In the genomic region with DNA sequence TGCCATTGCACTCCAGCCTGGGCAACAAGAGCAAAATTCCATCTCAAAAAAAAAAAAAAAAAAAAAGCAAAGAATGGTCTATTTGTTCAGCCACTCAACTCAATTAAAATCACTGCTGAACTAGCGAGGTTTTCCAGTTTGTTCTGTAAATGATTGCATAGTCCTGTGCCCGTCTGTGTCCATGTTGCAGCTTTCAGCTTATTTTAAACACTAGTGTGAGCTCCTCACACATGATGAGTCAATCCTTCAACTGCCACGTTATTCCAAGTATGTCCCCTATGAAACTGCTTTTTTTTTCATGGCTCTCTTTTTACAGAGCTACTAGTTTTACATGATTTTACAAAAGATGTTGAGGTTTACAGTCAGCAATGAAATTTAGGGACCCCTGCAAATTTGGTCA, we compare ENCODE assay signal across 14 cellular contexts. TPM values are rescaled to one million over a fixed set of nuclear protein-coding genes. Genes with fewer than 3 reads are reported as not detected.
DNase-seq lines count a peak whose midpoint lies in the region; ATAC-seq, FAIRE-seq and TF ChIP-seq lines count a peak whose summit lies in the region.
"Had no signal": no experiment of that assay in that cellular context is flagged by ENCODE, and none has a peak within 500 bp of the region (broad histone marks: within the 10 kb centered on the region; RNA-seq: fewer than 3 reads in every experiment).

No MANE protein-coding gene starts in this region.

- no peak overlapping the region for H3K4ac ChIP-seq in mesenchymal stem cell (ENCODE audit: low read depth in 1 of 2, low read length in 2 of 2)

- TF ChIP-seq POLR2A in endothelial cell of umbilical vein (IDR thresholded peaks at IDR 0.05; ENCODE audit: low read depth, low read length) = no peak

- H2BK12ac ChIP-seq in mesenchymal stem cell (ENCODE audit: low read length in 2 of 2) = no peak overlapping the region

- H3K36me3 ChIP-seq in Loucy (ENCODE audit: insufficient read depth, low read length) (peaks cover 68% of the 10 kb centered on the region; the same call in 1 of the 2 replicates), endothelial cell of umbilical vein (ENCODE audit: control insufficient read depth in 2 of 2, extremely low read depth in 1 of 2, insufficient read depth in 2 of 2, low read length in 2 of 2) (peaks cover 29 to 31% of the 10 kb centered on the region in 2 experiments), mesenchymal stem cell (ENCODE audit: control insufficient read depth in 1 of 2, insufficient read depth in 2 of 2, low read depth in 1 of 2, low read length in 2 of 2) (peaks cover 53 to 71% of the 10 kb centered on the region in 2 experiments)

- H2BK5ac ChIP-seq in mesenchymal stem cell (ENCODE audit: low read depth, low read length, poor library complexity, severe bottlenecking) = no peak overlapping the region

- intact Hi-C loops in endothelial cell of umbilical vein (cut with micrococcal nuclease) = no loop called here

- H3F3A ChIP-seq in Loucy (ENCODE audit: low read depth) = no peaks in the 10 kb centered on the region

- peaks cover 67% of the 10 kb centered on the region for H4K20me1 ChIP-seq in Loucy (ENCODE audit: insufficient read depth, low read length, poor library complexity, severe bottlenecking)
- H4K20me1 ChIP-seq in endothelial cell of umbilical vein (replicated peaks; ENCODE audit: control insufficient read depth, extremely low read depth, insufficient read depth, low read length) = no peaks in the 10 kb centered on the region

- H3K4me3 Mint-ChIP-seq in activated naive CD8-positive, alpha-beta T cell treated with anti-CD3 and anti-CD28 coated beads for 36 hours = no peak overlapping the region
- H3K4me3 Mint-ChIP-seq: natural killer cell had no signal

- POLR2A ChIA-PET in endothelial cell of umbilical vein (lab: Charles Lee) = interaction anchor here (0.7 kb wide), 1 partner anchor 91 kb away, joined by 4 read pairs; no protein-coding TSS in a partner anchor

- H3K23ac ChIP-seq in mesenchymal stem cell (ENCODE audit: low read length in 2 of 2) = no peak overlapping the region

- H3K9me3 ChIP-seq in Loucy (ENCODE audit: insufficient read depth, low read depth, low read length) (no peaks in the 10 kb centered on the region), endothelial cell of umbilical vein (replicated peaks; ENCODE audit: control insufficient read depth, insufficient read depth, low read length) (no peaks in the 10 kb centered on the region), mesenchymal stem cell (ENCODE audit: control insufficient read depth, low read length) (no peaks in the 10 kb centered on the region)
- H3K9me3 ChIP-seq: SJSA1, spleen had no signal

- H3K4me1 ChIP-seq in Loucy (ENCODE audit: insufficient read depth, low read length, poor library complexity, severe bottlenecking) (peaks cover 19% of the 10 kb centered on the region), endothelial cell of umbilical vein (ENCODE audit: control insufficient read depth, extremely low read depth, insufficient read depth, low read length) (no peaks in the 10 kb centered on the region), mesenchymal stem cell (ENCODE audit: control insufficient read depth, insufficient read depth, low read depth, low read length) (peaks cover 4% of the 10 kb centered on the region)

- H3K18ac ChIP-seq in mesenchymal stem cell (ENCODE audit: low read depth in 1 of 2, low read length in 2 of 2) = no peak overlapping the region

- CTCF ChIA-PET in endothelial cell of umbilical vein (lab: Charles Lee) = interaction anchor here (0.8 to 1.0 kb wide), 2 partner anchors 12 to 126 kb away, joined by 3 read pairs; partner anchors contain the start of gene CERS1

- H4K91ac ChIP-seq in mesenchymal stem cell (ENCODE audit: low read length) = no peak overlapping the region

- H3K27me3 ChIP-seq in Loucy (ENCODE audit: insufficient read depth, low read length, poor library complexity, severe bottlenecking) = no peaks in the 10 kb centered on the region
- H3K27me3 ChIP-seq in endothelial cell of umbilical vein (ENCODE audit: control insufficient read depth in 2 of 2, insufficient read depth in 2 of 2, low read length in 2 of 2) = no peaks in the 10 kb centered on the region
- H3K27me3 ChIP-seq in mesenchymal stem cell (ENCODE audit: control insufficient read depth in 1 of 2, insufficient read depth in 1 of 2, low read length in 2 of 2) = no peaks in the 10 kb centered on the region
- H3K27me3 ChIP-seq: cardiac muscle cell, SJSA1, spleen had no signal

- H3K9ac ChIP-seq in Loucy (ENCODE audit: low read depth, low read length, poor library complexity, severe bottlenecking) = no peak overlapping the region
- no peak overlapping the region for H3K9ac ChIP-seq in endothelial cell of umbilical vein (replicated peaks; ENCODE audit: extremely low read depth, insufficient read depth, low read length)
- H3K9ac ChIP-seq in mesenchymal stem cell (ENCODE audit: low read length) = peak overlapping the region; percentile 63

- H4K8ac ChIP-seq in mesenchymal stem cell (ENCODE audit: low read length) = no peak overlapping the region

- H2AFZ ChIP-seq in Loucy (ENCODE audit: low read length) (no peak overlapping the region), endothelial cell of umbilical vein (ENCODE audit: low read depth, low read length) (no peak overlapping the region), mesenchymal stem cell (ENCODE audit: low read depth, low read length) (no peak overlapping the region)

- no peaks in the 10 kb centered on the region for H3K9me1 ChIP-seq in endothelial cell of umbilical vein (replicated peaks; ENCODE audit: control insufficient read depth, extremely low read depth, insufficient read depth, low read length)

- TF ChIP-seq CTCF in AG10803 (conservative IDR thresholded peaks at IDR 0.05; ENCODE audit: low read length) (no peak), Loucy (conservative IDR thresholded peaks at IDR 0.05; ENCODE audit: low read length) (no peak), endothelial cell of umbilical vein (IDR thresholded peaks at IDR 0.05; ENCODE audit: extremely low read depth in 1 of 2, insufficient read depth in 1 of 2, low read depth in 1 of 2, low read length in 2 of 2) (no peak), GM10266 (IDR thresholded peaks at IDR 0.05; ENCODE audit: control insufficient read depth, insufficient read depth, low read depth, missing control alignments) (no peak)

- peaks cover 85% of the 10 kb centered on the region for H3K79me2 ChIP-seq in Loucy (ENCODE audit: insufficient read depth, low read length)
- peaks cover 54% of the 10 kb centered on the region for H3K79me2 ChIP-seq in endothelial cell of umbilical vein (ENCODE audit: control insufficient read depth, insufficient read depth, low read length)

- no peak overlapping the region for H3K27ac ChIP-seq in endothelial cell of umbilical vein (ENCODE audit: insufficient read depth, low read depth, low read length)
- peak overlapping the region; percentile 87 for H3K27ac ChIP-seq in mesenchymal stem cell (ENCODE audit: low read length, poor library complexity, severe bottlenecking)
- H3K27ac ChIP-seq: cardiac muscle cell, SJSA1, spleen had no signal

- H3K27ac Mint-ChIP-seq in activated naive CD8-positive, alpha-beta T cell treated with anti-CD3 and anti-CD28 coated beads for 36 hours = no peak overlapping the region
- H3K27ac Mint-ChIP-seq: natural killer cell had no signal

- H3K4me3 ChIP-seq in AG10803 (ENCODE audit: low read length) = no peak overlapping the region
- peak overlapping the region; percentile 39 for H3K4me3 ChIP-seq in Loucy (ENCODE audit: low read length, poor library complexity, severe bottlenecking)
- H3K4me3 ChIP-seq in endothelial cell of umbilical vein (replicated peaks in 1 of 3; ENCODE audit: insufficient read depth in 1 of 3, low read depth in 1 of 3, low read length in 3 of 3) = no peak overlapping the region
- no peak overlapping the region for H3K4me3 ChIP-seq in mesenchymal stem cell (ENCODE audit: insufficient read depth in 1 of 2, low read depth in 1 of 2, low read length in 2 of 2)
- H3K4me3 ChIP-seq: cardiac muscle cell, SJSA1, spleen had no signal

- H3K36me3 Mint-ChIP-seq in activated naive CD8-positive, alpha-beta T cell treated with anti-CD3 and anti-CD28 coated beads for 36 hours = peaks cover 26% of the 10 kb centered on the region

- dilution Hi-C loops in endothelial cell of umbilical vein (cut with MboI; ENCODE audit: extremely low pct_ligation_motif_present, low sequenced_read_pairs) = no loop called here

- no peak overlapping the region for H3K14ac ChIP-seq in mesenchymal stem cell (ENCODE audit: low read length in 2 of 2)

- peak; percentile 35 for FAIRE-seq in endothelial cell of umbilical vein (lab: Jason Lieb, UNC)

- DNase-seq in AG10803 (ENCODE audit: low read depth) = peak; percentile 61
- no peak for DNase-seq in endothelial cell of umbilical vein (ENCODE audit: low read depth, low spot score)
- peak; percentile 76 for DNase-seq in mesenchymal stem cell
- no peak for DNase-seq in GM10266 (ENCODE audit: extremely low spot score)
- DNase-seq in globus pallidus (ENCODE audit: low spot score) = no peak
- no peak for DNase-seq in activated naive CD8-positive, alpha-beta T cell treated with anti-CD3 and anti-CD28 coated beads for 36 hours
- DNase-seq: activated T-cell treated with anti-CD3 and anti-CD28 coated beads, Interleukin-2, amount 50 U/mL, for 48 hours; natural killer cell; NCI-H146; spleen had no signal

- H2BK15ac ChIP-seq in mesenchymal stem cell (ENCODE audit: low read depth, poor library complexity, severe bottlenecking) = no peak overlapping the region

- H3K27me3 Mint-ChIP-seq in activated naive CD8-positive, alpha-beta T cell treated with anti-CD3 and anti-CD28 coated beads for 36 hours = no peaks in the 10 kb centered on the region

- no peak overlapping the region for H2AK5ac ChIP-seq in mesenchymal stem cell (ENCODE audit: low read length, severe bottlenecking)

- ATAC-seq in HG03520 (IDR thresholded peaks at IDR 0.05; ENCODE audit: unreplicated experiment) = no peak
- ATAC-seq: natural killer cell had no signal

- H3K4me2 ChIP-seq in Loucy (ENCODE audit: low read depth, low read length, poor library complexity, severe bottlenecking) = peak overlapping the region; percentile 69
- H3K4me2 ChIP-seq in endothelial cell of umbilical vein (ENCODE audit: insufficient read depth, low read length) = no peak overlapping the region
- peak overlapping the region; percentile 21 for H3K4me2 ChIP-seq in mesenchymal stem cell (ENCODE audit: low read length, poor library complexity, severe bottlenecking)

- peaks cover 25% of the 10 kb centered on the region for H3K79me1 ChIP-seq in mesenchymal stem cell (replicated peaks; ENCODE audit: low read length, poor library complexity, severe bottlenecking)

- no TSS peak for BruUV-seq in endothelial cell of umbilical vein (replicated peaks; lab: Mats Ljungman, UMichigan)

- 29% methylated on average over 3 of the region's 3 CpGs for WGBS in mesenchymal stem cell

- peaks cover 14% of the 10 kb centered on the region for H3K4me1 Mint-ChIP-seq in activated naive CD8-positive, alpha-beta T cell treated with anti-CD3 and anti-CD28 coated beads for 36 hours

- H3K9me2 ChIP-seq in Loucy (replicated peaks; ENCODE audit: low read depth, low read length) = no peaks in the 10 kb centered on the region

- no peak overlapping the region for H2BK120ac ChIP-seq in mesenchymal stem cell (ENCODE audit: low read depth, low read length)

- no peaks in the 10 kb centered on the region for H3K9me3 Mint-ChIP-seq in activated naive CD8-positive, alpha-beta T cell treated with anti-CD3 and anti-CD28 coated beads for 36 hours
- H3K9me3 Mint-ChIP-seq: natural killer cell had no signal

RNA-seq across cellular contexts. Expression of gene SUGP2, which starts 12.2 kb away (rescaled TPM):
- total RNA-seq in endothelial cell of umbilical vein = 74.4 and 79.7 TPM in 2 replicates
- polyA plus RNA-seq in endothelial cell of umbilical vein = 43.3 and 44.6 TPM in 2 replicates
- polyA plus RNA-seq in endothelial cell of umbilical vein (2011; cell fraction: cytosol; rRNA removed) = 19.8 and 27.1 TPM in 2 replicates
- 265 and 309 TPM in 2 replicates for polyA plus RNA-seq in endothelial cell of umbilical vein (2011; cell fraction: nucleus; rRNA removed)
- 57.1 and 59.2 TPM in 2 replicates for polyA plus RNA-seq in endothelial cell of umbilical vein (2012)
- 30.7 and 39.0 TPM in 2 replicates for polyA minus RNA-seq in endothelial cell of umbilical vein
- polyA minus RNA-seq in endothelial cell of umbilical vein (2011; cell fraction: cytosol; rRNA and poly(A)+ RNA removed) = 12.4 TPM
- 52.7 and 74.6 TPM in 2 replicates for polyA minus RNA-seq in endothelial cell of umbilical vein (2011; cell fraction: nucleus; rRNA and poly(A)+ RNA removed)
- polyA plus RNA-seq in mesenchymal stem cell (2013, experiment 1 of 2) = 45.8 TPM
- 43.4 TPM for polyA plus RNA-seq in mesenchymal stem cell (2013, experiment 2 of 2)
- total RNA-seq in activated naive CD8-positive, alpha-beta T cell treated with anti-CD3 and anti-CD28 coated beads for 36 hours = 10 to 100 TPM; 74.2 to 81.8 TPM

RNA-seq across cellular contexts. Expression of gene ARMC6, which starts 12.3 kb away (rescaled TPM):
- total RNA-seq in endothelial cell of umbilical vein = 35.4 and 44.7 TPM in 2 replicates
- polyA plus RNA-seq in endothelial cell of umbilical vein = 33.9 and 42.4 TPM in 2 replicates
- polyA plus RNA-seq in endothelial cell of umbilical vein (2011; cell fraction: cytosol; rRNA removed) = 32.8 and 38.0 TPM in 2 replicates
- polyA plus RNA-seq in endothelial cell of umbilical vein (2011; cell fraction: nucleus; rRNA removed) = 27.2 and 28.9 TPM in 2 replicates
- polyA plus RNA-seq in endothelial cell of umbilical vein (2012) = 35.8 and 36.5 TPM in 2 replicates
- 36.2 and 41.6 TPM in 2 replicates for polyA minus RNA-seq in endothelial cell of umbilical vein
- polyA minus RNA-seq in endothelial cell of umbilical vein (2011; cell fraction: cytosol; rRNA and poly(A)+ RNA removed) = 51.7 TPM
- polyA minus RNA-seq in endothelial cell of umbilical vein (2011; cell fraction: nucleus; rRNA and poly(A)+ RNA removed) = 14.3 and 14.7 TPM in 2 replicates
- 13.3 TPM for polyA plus RNA-seq in mesenchymal stem cell (2013, experiment 1 of 2)
- polyA plus RNA-seq in mesenchymal stem cell (2013, experiment 2 of 2) = 13.5 TPM
- total RNA-seq in activated naive CD8-positive, alpha-beta T cell treated with anti-CD3 and anti-CD28 coated beads for 36 hours = 10 to 100 TPM; 51.3 to 54.0 TPM

RNA-seq across cellular contexts. Expression of gene SLC25A42, which starts 42.7 kb away (rescaled TPM):
- 6.2 and 8.2 TPM in 2 replicates for total RNA-seq in endothelial cell of umbilical vein
- polyA plus RNA-seq in endothelial cell of umbilical vein = 6.3 and 7.2 TPM in 2 replicates
- 3.8 and 6.0 TPM in 2 replicates for polyA plus RNA-seq in endothelial cell of umbilical vein (2011; cell fraction: cytosol; rRNA removed)
- 10.0 and 11.2 TPM in 2 replicates for polyA plus RNA-seq in endothelial cell of umbilical vein (2011; cell fraction: nucleus; rRNA removed)
- polyA plus RNA-seq in endothelial cell of umbilical vein (2012) = 6.1 and 6.5 TPM in 2 replicates
- 4.0 and 7.4 TPM in 2 replicates for polyA minus RNA-seq in endothelial cell of umbilical vein
- 6.3 TPM for polyA minus RNA-seq in endothelial cell of umbilical vein (2011; cell fraction: cytosol; rRNA and poly(A)+ RNA removed)
- 3.7 and 7.3 TPM in 2 replicates for polyA minus RNA-seq in endothelial cell of umbilical vein (2011; cell fraction: nucleus; rRNA and poly(A)+ RNA removed)
- polyA plus RNA-seq in mesenchymal stem cell (2013, experiment 1 of 2) = 8.1 TPM
- 7.2 TPM for polyA plus RNA-seq in mesenchymal stem cell (2013, experiment 2 of 2)
- 10 to 100 TPM in 1 of 2 experiments, 1 to 10 TPM in 1; 8.0 to 10.3 TPM for total RNA-seq in activated naive CD8-positive, alpha-beta T cell treated with anti-CD3 and anti-CD28 coated beads for 36 hours

Comparison
In these comparisons a context has a peak if more than half of its experiments do, and no peak if none do; other contexts are left out.
1. DNase-seq: peak in AG10803 (single experiment) and mesenchymal stem cell (single experiment); none in endothelial cell of umbilical vein (single experiment), GM10266 (single experiment), globus pallidus (single experiment) and activated naive CD8-positive, alpha-beta T cell treated with anti-CD3 and anti-CD28 coated beads for 36 hours (single experiment).